Comparison of ENCODE assay signal across 9 cellular contexts in the genomic region with DNA sequence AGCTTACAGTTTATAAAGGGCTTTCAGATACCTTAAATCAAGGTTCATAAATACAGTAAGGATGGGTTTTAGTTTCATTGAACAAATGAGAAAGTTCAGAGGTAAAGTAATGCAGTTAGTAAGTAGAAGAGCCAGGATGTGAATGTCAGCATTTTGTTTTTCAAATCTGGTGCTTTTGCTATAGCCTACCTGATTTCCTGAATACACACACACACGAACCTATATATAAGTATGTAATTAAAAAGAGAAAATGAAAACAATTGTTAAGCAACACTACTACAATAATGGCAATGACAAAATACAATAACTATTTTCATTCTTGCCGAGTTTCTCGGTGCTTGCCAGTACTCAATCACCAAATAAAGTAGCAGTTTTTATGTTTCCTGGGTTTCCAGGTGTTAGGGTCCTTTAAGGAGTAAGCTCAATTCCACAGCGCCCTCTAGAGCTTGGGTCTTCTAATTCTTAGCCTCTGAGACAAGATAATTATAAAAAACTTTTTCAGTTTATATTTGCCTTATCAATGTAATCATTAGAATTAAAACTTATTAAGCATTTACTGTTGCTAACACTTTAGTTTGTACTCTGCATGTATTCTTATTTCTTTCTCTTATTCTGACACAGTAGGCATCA.
A peak's percentile ranks its signal among the peaks of the same experiment; 100 is the strongest.
DNase-seq lines count a peak whose midpoint lies in the region; ATAC-seq and TF ChIP-seq lines count a peak whose summit lies in the region.
"Had no signal": no experiment of that assay in that cellular context is flagged by ENCODE, and none has a peak within 500 bp of the region (broad histone marks: within the 10 kb centered on the region; RNA-seq: fewer than 3 reads in every experiment).

No MANE protein-coding gene starts in this region.

- H3K4me1 ChIP-seq in spleen: peaks cover 0 to 10% (median 0%) of the 10 kb centered on the region in 6 donors
- H3K4me1 ChIP-seq: parathyroid adenoma had no signal

- peak; percentile 6 for DNase-seq in GM10266 (ENCODE audit: extremely low spot score)
- DNase-seq in MG63: peak; percentile 6
- peak; percentile 43 to 56 for DNase-seq in activated CD4-positive, alpha-beta T cell treated with anti-CD3 and anti-CD28 coated beads, Interleukin-2, amount 50 U/mL, for 48 hours
- peak; percentile 55 for DNase-seq in iPS-NIHi11 (ENCODE audit: low spot score)
- peak; percentile 11 for DNase-seq in stromal cell of bone marrow (ENCODE audit: low read depth)
- no peak for DNase-seq in spleen
- no peak for DNase-seq in coronary artery (ENCODE audit: low spot score)

- H3K36me3 ChIP-seq in MG63: no peaks in the 10 kb centered on the region
- H3K36me3 ChIP-seq in spleen: no peaks in the 10 kb centered on the region

- no peaks in the 10 kb centered on the region for H3K9me3 ChIP-seq in MG63
- H3K9me3 ChIP-seq in spleen: no peaks in the 10 kb centered on the region

- TF ChIP-seq POLR2A in spleen (IDR thresholded peaks at IDR 0.05): no peak

- peak; percentile 69 for ATAC-seq in GM21515 (IDR thresholded peaks at IDR 0.05; ENCODE audit: unreplicated experiment)

- TF ChIP-seq CTCF in GM10266 (IDR thresholded peaks at IDR 0.05; ENCODE audit: control insufficient read depth, insufficient read depth, low read depth, missing control alignments): peak; percentile 43
- peak in 4 of 11 experiments; percentile 6 to 24 (median 16) for TF ChIP-seq CTCF in spleen (IDR thresholded peaks at IDR 0.05 in 8 of 11, conservative IDR thresholded peaks at IDR 0.05 in 3 of 11)
- TF ChIP-seq CTCF in coronary artery (IDR thresholded peaks at IDR 0.05): no peak

- intact Hi-C loops in spleen (cut with DNase I; ENCODE audit: low total_unique reads): no loop called here

- H3K27me3 ChIP-seq in MG63: no peaks in the 10 kb centered on the region
- H3K27me3 ChIP-seq in spleen (replicated peaks in 1 of 7): no peaks in the 10 kb centered on the region

- no peak overlapping the region for H3K27ac ChIP-seq in spleen
- no peak overlapping the region for H3K27ac ChIP-seq in coronary artery
- H3K27ac ChIP-seq: parathyroid adenoma had no signal

- H3K4me3 ChIP-seq in MG63: no peak overlapping the region
- H3K4me3 ChIP-seq in spleen: no peak overlapping the region
- no peak overlapping the region for H3K4me3 ChIP-seq in coronary artery

- 41 to 63% (median 56%) methylated on average over 4 of the region's 4 CpGs for WGBS in spleen, 5 donors

Comparison
In these comparisons a context has a peak if more than half of its experiments do, and no peak if none do; other contexts are left out.
1. DNase-seq: peak in GM10266 (single experiment), MG63 (single experiment), activated CD4-positive, alpha-beta T cell treated with anti-CD3 and anti-CD28 coated beads, Interleukin-2, amount 50 U/mL, for 48 hours (2 of 2), iPS-NIHi11 (single experiment) and stromal cell of bone marrow (single experiment); none in spleen (single experiment) and coronary artery (single experiment).